Comparison of ENCODE assay signal across 29 cellular contexts in the genomic region with DNA sequence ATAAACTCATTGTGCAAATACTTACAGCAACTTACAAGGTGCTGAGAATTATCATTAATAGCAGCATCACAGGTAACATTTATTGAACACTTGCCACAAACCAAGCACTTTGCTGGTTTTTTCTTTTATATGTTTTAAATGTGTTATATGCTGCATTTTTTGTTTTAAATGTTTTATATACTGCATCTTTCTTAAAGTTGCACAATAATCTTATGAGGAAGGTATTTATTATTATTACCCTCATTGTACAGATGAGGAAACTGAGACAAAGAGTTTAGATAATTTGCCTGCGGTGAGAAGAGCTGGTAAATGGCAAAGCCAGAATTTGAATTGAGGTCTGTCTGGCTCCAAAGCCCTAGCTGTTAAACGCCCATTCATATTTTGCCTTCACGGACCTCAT. TPM values are rescaled to one million over a fixed set of nuclear protein-coding genes. Genes with fewer than 3 reads are reported as not detected.
DNase-seq lines count a peak whose midpoint lies in the region; ATAC-seq and TF ChIP-seq lines count a peak whose summit lies in the region.
"Had no signal": no experiment of that assay in that cellular context is flagged by ENCODE, and none has a peak within 500 bp of the region (broad histone marks: within the 10 kb centered on the region; RNA-seq: fewer than 3 reads in every experiment).

No MANE protein-coding gene starts in this region.

- H3K27ac Mint-ChIP-seq in chondrocyte (ENCODE audit: unreplicated experiment), result peak overlapping the region; percentile 67
- peak overlapping the region; percentile 98 for H3K27ac Mint-ChIP-seq in nephron progenitor cell
- no peak overlapping the region for H3K27ac Mint-ChIP-seq in CD14-positive monocyte
- H3K27ac Mint-ChIP-seq: activated CD4-positive, alpha-beta memory T cell treated with anti-CD3 and anti-CD28 coated beads for 36 hours; activated T-cell treated with anti-CD3 and anti-CD28 coated beads, Interleukin-2, amount 50 U/mL, for 72 hours; CD4-positive, alpha-beta T cell; dendritic cell treated with granulocyte-macrophage colony-stimulating factor and Interleukin-4, amounts not matched to agents 40 ng/mL and 50 ng/mL, for 4 days had no signal

- no peaks in the 10 kb centered on the region for H3K9me3 Mint-ChIP-seq in chondrocyte (ENCODE audit: low read depth)
- peaks cover 8% of the 10 kb centered on the region for H3K9me3 Mint-ChIP-seq in nephron progenitor cell
- peaks cover 0 to 8% (median 3%) of the 10 kb centered on the region in 7 donors for H3K9me3 Mint-ChIP-seq in CD14-positive monocyte
- H3K9me3 Mint-ChIP-seq: activated CD4-positive, alpha-beta memory T cell treated with anti-CD3 and anti-CD28 coated beads for 36 hours; activated T-cell treated with anti-CD3 and anti-CD28 coated beads, Interleukin-2, amount 50 U/mL, for 72 hours; CD4-positive, alpha-beta T cell; central memory CD8-positive, alpha-beta T cell; dendritic cell treated with granulocyte-macrophage colony-stimulating factor and Interleukin-4, amounts not matched to agents 40 ng/mL and 50 ng/mL, for 4 days; immature natural killer cell had no signal

- H3K36me3 ChIP-seq in Panc1 (ENCODE audit: control insufficient read depth, insufficient read depth, low read length), result no peaks in the 10 kb centered on the region
- H3K36me3 ChIP-seq: gastroesophageal sphincter, MG63 had no signal

- H3K4me3 ChIP-seq in Panc1 (ENCODE audit: low read depth in 2 of 2, low read length in 2 of 2) (no peak overlapping the region), foreskin fibroblast (ENCODE audit: low read depth in 1 of 2, low read length in 2 of 2) (no peak overlapping the region)
- H3K4me3 ChIP-seq: gastroesophageal sphincter, lung, MG63, tibial nerve had no signal

- POLR2A ChIA-PET in Panc1 (lab: Charles Lee), result no interaction called here

- peaks cover 40% of the 10 kb centered on the region for H3K4me1 ChIP-seq in Panc1 (ENCODE audit: control insufficient read depth, insufficient read depth, low read length)
- H3K4me1 ChIP-seq: gastroesophageal sphincter had no signal

- peak overlapping the region; percentile 90 for H3K27ac ChIP-seq in Panc1 (ENCODE audit: low read length)
- H3K27ac ChIP-seq: gastroesophageal sphincter, KMS-11, tibial nerve had no signal

- DNase-seq in Panc1 (ENCODE audit: low read depth, low spot score), result no peak
- no peak for DNase-seq in chondrocyte (ENCODE audit: low spot score)
- DNase-seq in nephron progenitor cell, result no peak
- no peak for DNase-seq in CD14-positive monocyte (ENCODE audit: low spot score)
- DNase-seq in GM10266 (ENCODE audit: extremely low spot score), result no peak
- no peak for DNase-seq in foreskin fibroblast
- no peak for DNase-seq in nucleus accumbens (lab: John Stamatoyannopoulos, UW)
- DNase-seq: activated CD4-positive, alpha-beta memory T cell treated with anti-CD3 and anti-CD28 coated beads for 36 hours; activated CD4-positive, alpha-beta T cell treated with anti-CD3 and anti-CD28 coated beads for 1 hour; activated T-cell treated with anti-CD3 and anti-CD28 coated beads, Interleukin-2, amount 50 U/mL, for 72 hours; CD4-positive, alpha-beta T cell; DND-41; GOT3; hypothalamus; immature natural killer cell; NCI-H1105; NCI-H187; NCI-H2171; posterior cingulate gyrus; stimulated activated CD4-positive, alpha-beta T cell treated with anti-CD3 and anti-CD28 coated beads, Interleukin-4, amount 100 ng/mL, for 1 hour; T-helper 2 cell had no signal

- H3K4me3 Mint-ChIP-seq in chondrocyte (ENCODE audit: unreplicated experiment) (no peak overlapping the region), nephron progenitor cell (no peak overlapping the region), CD14-positive monocyte (no peak overlapping the region)
- H3K4me3 Mint-ChIP-seq: activated CD4-positive, alpha-beta memory T cell treated with anti-CD3 and anti-CD28 coated beads for 36 hours; activated T-cell treated with anti-CD3 and anti-CD28 coated beads, Interleukin-2, amount 50 U/mL, for 72 hours; CD4-positive, alpha-beta T cell; central memory CD8-positive, alpha-beta T cell; dendritic cell treated with granulocyte-macrophage colony-stimulating factor and Interleukin-4, amounts not matched to agents 40 ng/mL and 50 ng/mL, for 4 days; immature natural killer cell had no signal

- H3K36me3 Mint-ChIP-seq in chondrocyte (ENCODE audit: low read depth) (peaks cover 7% of the 10 kb centered on the region), nephron progenitor cell (ENCODE audit: low read depth) (peaks cover 34% of the 10 kb centered on the region), CD14-positive monocyte (peaks cover 2 to 12% of the 10 kb centered on the region in 2 donors)

- H3K9me3 ChIP-seq in Panc1 (ENCODE audit: control insufficient read depth, insufficient read depth, low read depth, low read length), result no peaks in the 10 kb centered on the region
- H3K9me3 ChIP-seq: gastroesophageal sphincter, MG63, tibial nerve had no signal

- in situ Hi-C loops in Panc1 (cut with HindIII; ENCODE audit: low pct_unique_long_range_greater_than_20kb, low sequenced_read_pairs), result no loop called here

- no peak for ATAC-seq in Panc1
- ATAC-seq: activated T-cell treated with anti-CD3 and anti-CD28 coated beads, Interleukin-2, amount 50 U/mL, for 72 hours; Right ventricle myocardium inferior had no signal

- no TSS peak for BruUV-seq in Panc1 (replicated peaks; lab: Mats Ljungman, UMichigan)

- TF ChIP-seq CTCF in Panc1 (IDR thresholded peaks at IDR 0.05), result no peak
- TF ChIP-seq CTCF in chondrocyte (IDR thresholded peaks at IDR 0.05), result no peak
- TF ChIP-seq CTCF in nephron progenitor cell (IDR thresholded peaks at IDR 0.05), result no peak
- TF ChIP-seq CTCF in CD14-positive monocyte (IDR thresholded peaks at IDR 0.05), result no peak
- TF ChIP-seq CTCF in GM10266 (IDR thresholded peaks at IDR 0.05; ENCODE audit: control insufficient read depth, insufficient read depth, low read depth, missing control alignments), result no peak
- TF ChIP-seq CTCF in foreskin fibroblast (IDR thresholded peaks at IDR 0.05; ENCODE audit: low read depth, low read length), result no peak

- H3K4me1 Mint-ChIP-seq in chondrocyte (ENCODE audit: low read depth) (peaks cover 25% of the 10 kb centered on the region), nephron progenitor cell (peaks cover 33% of the 10 kb centered on the region), CD14-positive monocyte (no peaks in the 10 kb centered on the region)

- intact Hi-C loops in Panc1 (cut with micrococcal nuclease; ENCODE audit: unreplicated experiment), result no loop called here
- intact Hi-C loops in CD14-positive monocyte (cut with micrococcal nuclease), result no loop called here

- CTCF ChIA-PET in Panc1 (lab: Charles Lee), result no interaction called here

- H3K27me3 Mint-ChIP-seq in chondrocyte (ENCODE audit: low read depth) (no peaks in the 10 kb centered on the region), nephron progenitor cell (ENCODE audit: low read depth, poor library complexity) (peaks cover 4% of the 10 kb centered on the region), CD14-positive monocyte (ENCODE audit: low read depth in 3 of 3) (no peaks in the 10 kb centered on the region)
- H3K27me3 Mint-ChIP-seq: activated CD4-positive, alpha-beta memory T cell treated with anti-CD3 and anti-CD28 coated beads for 36 hours; CD4-positive, alpha-beta T cell; central memory CD8-positive, alpha-beta T cell; dendritic cell treated with granulocyte-macrophage colony-stimulating factor and Interleukin-4, amounts not matched to agents 40 ng/mL and 50 ng/mL, for 4 days had no signal

- no peaks in the 10 kb centered on the region for H3K27me3 ChIP-seq in Panc1 (ENCODE audit: control insufficient read depth, insufficient read depth, low read length)
- H3K27me3 ChIP-seq: gastroesophageal sphincter, MG63, tibial nerve had no signal

RNA-seq across cellular contexts. Expression of gene RIOK3, which starts 52.2 kb away (rescaled TPM):
- total RNA-seq in Panc1 (2021; ENCODE audit: unreplicated experiment) (74.7 TPM), chondrocyte (50.3 to 51.5 TPM (median 51.4 TPM) in 3 replicates)
- polyA plus RNA-seq in Panc1 (2012; ENCODE audit: insufficient read length), result 44.8 TPM
- 10 to 100 TPM; 50.9 to 62.2 TPM for polyA plus RNA-seq in CD14-positive monocyte

Comparison
In these comparisons a context has a peak if more than half of its experiments do, and no peak if none do; other contexts are left out.
1. H3K27ac Mint-ChIP-seq: peak in chondrocyte (single experiment) and nephron progenitor cell (single experiment); none in CD14-positive monocyte (0 of 7).